In genomic region chr2:44171018-44171417, GRCh38 we compare ENCODE assay signal across 8 cellular contexts.
A peak's percentile ranks its signal among the peaks of the same experiment; 100 is the strongest.
DNase-seq lines count a peak whose midpoint lies in the region; FAIRE-seq and TF ChIP-seq lines count a peak whose summit lies in the region.

No MANE protein-coding gene starts in this region.

- H3K27ac ChIP-seq in epithelial cell of prostate: peak overlapping the region; percentile 89
- peak overlapping the region; percentile 50 for H3K27ac ChIP-seq in parathyroid adenoma

- no peak overlapping the region for H3K9ac ChIP-seq in parathyroid adenoma

- no peak for TF ChIP-seq CTCF in parathyroid adenoma (IDR thresholded peaks at IDR 0.05)

- FAIRE-seq in RCC 7860 (lab: Jason Lieb, UNC): peak; percentile 76

- no peak overlapping the region for H2AFZ ChIP-seq in parathyroid adenoma

- peaks cover 39% of the 10 kb centered on the region for H3K79me2 ChIP-seq in parathyroid adenoma

- H3K4me3 ChIP-seq in parathyroid adenoma (ENCODE audit: low read depth, low read length): peak overlapping the region; percentile 91

- DNase-seq in GM04503 (ENCODE audit: low read depth): peak; percentile 45
- DNase-seq in RCC 7860 (ENCODE audit: low spot score): peak; percentile 66
- no peak for DNase-seq in epithelial cell of prostate (ENCODE audit: low read depth, low spot score)
- DNase-seq in AML-193 (lab: John Stamatoyannopoulos, UW): no peak
- no peak for DNase-seq in DMS53 treated with DMSO at 0.1 percent for 48 hours (lab: John Stamatoyannopoulos, UW; ENCODE audit: unreplicated experiment)
- DNase-seq in DMS 273 treated with DMSO at 0.1 percent for 48 hours (lab: John Stamatoyannopoulos, UW): no peak
- DNase-seq in activated effector memory CD4-positive, alpha-beta T cell treated with Interleukin-2 at 50 U/mL for 16 hours: no peak

- peak overlapping the region; percentile 78 for H3K4me2 ChIP-seq in parathyroid adenoma (ENCODE audit: low read length)

- H3K4me1 ChIP-seq in parathyroid adenoma: peaks cover 6% of the 10 kb centered on the region

- no peaks in the 10 kb centered on the region for H3K36me3 ChIP-seq in parathyroid adenoma (ENCODE audit: control insufficient read depth, insufficient read depth, low read length)

- H3K9me3 ChIP-seq in parathyroid adenoma (ENCODE audit: control insufficient read depth, low read length): no peaks in the 10 kb centered on the region

- no peaks in the 10 kb centered on the region for H3K27me3 ChIP-seq in parathyroid adenoma (ENCODE audit: control insufficient read depth, insufficient read depth, low read length)

Comparison
In these comparisons a context has a peak if more than half of its experiments do, and no peak if none do; other contexts are left out.
1. DNase-seq: peak in GM04503 (single experiment) and RCC 7860 (single experiment); none in epithelial cell of prostate (single experiment), AML-193 (0 of 2), DMS53 treated with DMSO at 0.1 percent for 48 hours (single experiment), DMS 273 treated with DMSO at 0.1 percent for 48 hours (single experiment) and activated effector memory CD4-positive, alpha-beta T cell treated with Interleukin-2 at 50 U/mL for 16 hours (single experiment).